Comparison of ENCODE assay signal across 33 cellular contexts in genomic region chr2:166766220-166766619, GRCh38.
"Had no signal": no experiment of that assay in that cellular context is flagged by ENCODE, and none has a peak within 500 bp of the region (broad histone marks: within the 10 kb centered on the region; RNA-seq: fewer than 3 reads in every experiment).

No MANE protein-coding gene starts in this region.

- H3K4me1 ChIP-seq: esophagus squamous epithelium, gastroesophageal sphincter, heart right ventricle had no signal

- H3K27me3 ChIP-seq: brain microvascular endothelial cell, dorsolateral prefrontal cortex, esophagus squamous epithelium, gastroesophageal sphincter, heart right ventricle had no signal

- H3K4me3 ChIP-seq: coronary artery, dorsolateral prefrontal cortex, esophagus squamous epithelium, gastroesophageal sphincter, heart right ventricle had no signal

- H3K9me3 ChIP-seq: esophagus squamous epithelium had no signal

- H3K36me3 ChIP-seq: brain microvascular endothelial cell, esophagus squamous epithelium, gastroesophageal sphincter, heart right ventricle had no signal

- DNase-seq: activated B cell treated with CpG ODN at 0.5 μM for 24 hours; activated CD4-positive, alpha-beta T cell treated with anti-CD3 and anti-CD28 coated beads for 48 hours; activated CD4-positive, alpha-beta T cell treated with anti-CD3 and anti-CD28 coated beads, Interleukin-2, amount 50 U/mL, for 1 hour; activated CD4-positive, alpha-beta T cell treated with anti-CD3 and anti-CD28 coated beads, Interleukin-2, amount 50 U/mL, for 48 hours; activated CD8-positive, alpha-beta memory T cell treated with anti-CD3 and anti-CD28 coated beads for 24 hours; activated CD8-positive, alpha-beta T cell treated with anti-CD3 and anti-CD28 coated beads for 36 hours; activated effector memory CD4-positive, alpha-beta T cell treated with Interleukin-2 at 50 U/mL for 16 hours; activated gamma-delta T cell treated with Interleukin-2 at 50 U/mL for 16 hours; activated naive CD4-positive, alpha-beta T cell treated with anti-CD3 and anti-CD28 coated beads, Interleukin-2, amount 50 U/mL, for 16 hours; activated naive CD4-positive, alpha-beta T cell treated with Interleukin-2 at 50 U/mL for 16 hours; activated T-cell treated with anti-CD3 and anti-CD28 coated beads, Interleukin-2, amount 50 U/mL, for 4 hours; amniotic stem cell; anterior cingulate cortex; brain microvascular endothelial cell; dorsolateral prefrontal cortex; effector memory CD4-positive, alpha-beta T cell; esophagus squamous epithelium; foreskin melanocyte; heart right ventricle; T-helper 2 cell had no signal

- H3K4me3 Mint-ChIP-seq: activated B cell treated with CpG ODN at 0.5 μM for 24 hours; activated CD8-positive, alpha-beta T cell treated with anti-CD3 and anti-CD28 coated beads for 36 hours; activated naive CD8-positive, alpha-beta T cell; activated T-cell treated with anti-CD3 and anti-CD28 coated beads, Interleukin-2, amount 50 U/mL, for 4 hours; activated T-helper 17 cell treated with anti-CD3 and anti-CD28 coated beads, Interleukin-2, amount 50 U/mL, for 72 hours; central memory CD8-positive, alpha-beta T cell; dendritic cell treated with granulocyte-macrophage colony-stimulating factor and Interleukin-4, amounts not matched to agents 40 ng/mL and 50 ng/mL, for 4 days had no signal

- H3K27ac ChIP-seq: brain microvascular endothelial cell, coronary artery, dorsolateral prefrontal cortex, epithelial cell of prostate, esophagus squamous epithelium, gastroesophageal sphincter, heart right ventricle, VCaP had no signal

- ATAC-seq: activated CD4-positive, CD25-positive, alpha-beta regulatory T cell treated with anti-CD3 and anti-CD28 coated beads, Interleukin-2, amount 50 U/mL, for 24 hours; activated CD8-positive, alpha-beta T cell treated with anti-CD3 and anti-CD28 coated beads for 36 hours; activated T-cell treated with anti-CD3 and anti-CD28 coated beads, Interleukin-2, amount 50 U/mL, for 4 hours; activated T-helper 17 cell treated with anti-CD3 and anti-CD28 coated beads, Interleukin-2, amount 50 U/mL, for 72 hours; gastroesophageal sphincter; heart right ventricle had no signal

- H3K27ac Mint-ChIP-seq: activated B cell treated with CpG ODN at 0.5 μM for 24 hours; activated CD8-positive, alpha-beta T cell treated with anti-CD3 and anti-CD28 coated beads for 36 hours; activated naive CD8-positive, alpha-beta T cell; activated T-helper 17 cell treated with anti-CD3 and anti-CD28 coated beads, Interleukin-2, amount 50 U/mL, for 72 hours; dendritic cell treated with granulocyte-macrophage colony-stimulating factor and Interleukin-4, amounts not matched to agents 40 ng/mL and 50 ng/mL, for 4 days had no signal

- FAIRE-seq: astrocyte, bronchial epithelial cell, endothelial cell of umbilical vein, TTC549 had no signal

- H3K27me3 Mint-ChIP-seq: activated B cell treated with CpG ODN at 0.5 μM for 24 hours; activated CD8-positive, alpha-beta T cell treated with anti-CD3 and anti-CD28 coated beads for 36 hours; activated naive CD8-positive, alpha-beta T cell; activated T-helper 17 cell treated with anti-CD3 and anti-CD28 coated beads, Interleukin-2, amount 50 U/mL, for 72 hours; central memory CD8-positive, alpha-beta T cell; dendritic cell treated with granulocyte-macrophage colony-stimulating factor and Interleukin-4, amounts not matched to agents 40 ng/mL and 50 ng/mL, for 4 days had no signal

- H3K36me3 Mint-ChIP-seq: activated naive CD8-positive, alpha-beta T cell had no signal

- H3K4me1 Mint-ChIP-seq: activated T-helper 17 cell treated with anti-CD3 and anti-CD28 coated beads, Interleukin-2, amount 50 U/mL, for 72 hours; central memory CD8-positive, alpha-beta T cell had no signal
